ENCODE assay signal across 8 cellular contexts in genomic region chr19:14571695-14572490, GRCh38. TPM values are rescaled to one million over a fixed set of nuclear protein-coding genes. Genes with fewer than 3 reads are reported as not detected.
DNase-seq lines count a peak whose midpoint lies in the region; ATAC-seq and TF ChIP-seq lines count a peak whose summit lies in the region.

NDUFB7 (minus strand) TSS chr19:14572066; CDS start chr19:14572000, 66 bp downstream.

- intact Hi-C loops in activated B cell treated with CpG ODN at 0.5 μM for 24 hours (cut with micrococcal nuclease) = loop anchor here (1.0 to 5.0 kb wide), 5 partner anchors 43 to 520 kb away; partner anchors contain the start of genes ASF1B, DNAJB1 and TECR

- peak within 1 kb of the TSS; percentile 92 for H3K27ac Mint-ChIP-seq in activated B cell treated with CpG ODN at 0.5 μM for 24 hours

- peak; percentile 86 for TF ChIP-seq CTCF in AG09319 (IDR thresholded peaks at IDR 0.05; ENCODE audit: low read depth, low read length)
- TF ChIP-seq CTCF in activated B cell treated with CpG ODN at 0.5 μM for 24 hours (IDR thresholded peaks at IDR 0.05) = peak; percentile 65

- no peaks in the 10 kb centered on the region for H3K27me3 Mint-ChIP-seq in activated B cell treated with CpG ODN at 0.5 μM for 24 hours

- in situ Hi-C loops in GM18951 (cut with MboI; ENCODE audit: low sequenced_read_pairs, unreplicated experiment) = loop anchor here (5.0 kb wide), 1 partner anchor 115 kb away; no protein-coding TSS in a partner anchor

- no peaks in the 10 kb centered on the region for H3K9me3 Mint-ChIP-seq in activated B cell treated with CpG ODN at 0.5 μM for 24 hours

- ATAC-seq in HG03196 (IDR thresholded peaks at IDR 0.05; ENCODE audit: unreplicated experiment) (peak; percentile 71), activated B cell treated with CpG ODN at 0.5 μM for 24 hours (ENCODE audit: low read depth) (peak; percentile 84)

- peaks cover 23% of the 10 kb centered on the region for H3K36me3 Mint-ChIP-seq in activated B cell treated with CpG ODN at 0.5 μM for 24 hours (ENCODE audit: low read depth)

- peaks cover 57% of the 10 kb centered on the region for H3K4me1 Mint-ChIP-seq in activated B cell treated with CpG ODN at 0.5 μM for 24 hours

- CTCF ChIA-PET in activated B cell treated with CpG ODN at 0.5 μM for 24 hours (lab: Charles Lee) = interaction anchor here (0.6 to 13.2 kb wide), 4 partner anchors 15 to 116 kb away, joined by 3 to 510 read pairs (median 4); partner anchors contain the start of genes ADGRE3 and ZNF333

- peak within 1 kb of the TSS; percentile 93 for H3K27ac ChIP-seq in caudate nucleus (ENCODE audit: low read depth, low read length)

- DNase-seq in AG09319 (ENCODE audit: extremely low read depth, low read depth) (peak; percentile 81), NCI-H226 (peak; percentile 96), activated B cell treated with CpG ODN at 0.5 μM for 24 hours (peak; percentile 81), caudate nucleus (lab: John Stamatoyannopoulos, UW) (peak; percentile 54 to 98 (median 89)), inferior parietal cortex (ENCODE audit: extremely low spot score) (peak; percentile 98)
- peak; percentile 80 to 85 for DNase-seq in stimulated activated CD4-positive, alpha-beta T cell treated with anti-CD3 and anti-CD28 coated beads, Interleukin-12 subunit alpha, Interleukin-12 subunit beta, amount 100 ng/mL, for 24 hours (ENCODE audit: low read depth in 2 of 2)

- H3K4me3 Mint-ChIP-seq in activated B cell treated with CpG ODN at 0.5 μM for 24 hours = peak within 1 kb of the TSS; percentile 96

- TF ChIP-seq POLR2A in GM18951 (IDR thresholded peaks at IDR 0.05; ENCODE audit: extremely low read depth, insufficient read depth, insufficient read length) = peak; percentile 86

- POLR2A ChIA-PET in activated B cell treated with CpG ODN at 0.5 μM for 24 hours (lab: Charles Lee) = interaction anchor here (0.5 to 4.8 kb wide), 9 partner anchors 33 to 435 kb away, joined by 3 to 208 read pairs (median 6); partner anchors contain the start of genes ADGRE3, ASF1B, DNAJB1 and ZNF333

RNA-seq across cellular contexts. Expression of gene NDUFB7, which starts in this region (rescaled TPM):
- 108 and 129 TPM in 2 replicates for total RNA-seq in activated B cell treated with CpG ODN at 0.5 μM for 24 hours

Comparison
In these comparisons a context has a peak if more than half of its experiments do, and no peak if none do; other contexts are left out.
1. Peak in every context shown above with its lines: DNase-seq, ATAC-seq and H3K27ac ChIP-seq.